In genomic region chr9:36823466-36823865, GRCh38 we compare ENCODE assay signal across 15 cellular contexts.
A peak's percentile ranks its signal among the peaks of the same experiment; 100 is the strongest.
DNase-seq lines count a peak whose midpoint lies in the region; ATAC-seq and TF ChIP-seq lines count a peak whose summit lies in the region.
"Had no signal": no experiment of that assay in that cellular context is flagged by ENCODE, and none has a peak within 500 bp of the region (broad histone marks: within the 10 kb centered on the region; RNA-seq: fewer than 3 reads in every experiment).

No MANE protein-coding gene starts in this region.

- H3K27ac ChIP-seq in substantia nigra (ENCODE audit: low read depth, low read length, poor library complexity, severe bottlenecking) = no peak overlapping the region
- H3K27ac ChIP-seq: BLaER1, GM23248 had no signal

- DNase-seq in activated CD4-positive, alpha-beta T cell treated with anti-CD3 and anti-CD28 coated beads for 48 hours = peak; percentile 15
- no peak for DNase-seq in activated CD4-positive, alpha-beta T cell treated with anti-CD3 and anti-CD28 coated beads, Interleukin-2, amount 50 U/mL, for 1 hour
- DNase-seq in activated naive CD4-positive, alpha-beta T cell treated with anti-CD3 and anti-CD28 coated beads, Interleukin-2, amount 50 U/mL, for 72 hours (ENCODE audit: low spot score in 2 of 2) = no peak
- no peak for DNase-seq in activated naive CD4-positive, alpha-beta T cell treated with anti-CD3 and anti-CD28 coated beads, Interleukin-2, amount 50 U/mL, for 16 hours
- peak; percentile 49 for DNase-seq in mesenteric fat pad (ENCODE audit: low spot score)
- DNase-seq in substantia nigra (lab: John Stamatoyannopoulos, UW) = no peak
- DNase-seq in nephron progenitor cell = no peak
- DNase-seq: 8988T; CD4-positive, alpha-beta memory T cell; DMS153; DMS79; GDM1; GM23248 had no signal

- ATAC-seq in activated naive CD4-positive, alpha-beta T cell treated with anti-CD3 and anti-CD28 coated beads, Interleukin-2, amount 50 U/mL, for 72 hours = peak; percentile 34 to 75

- no peak overlapping the region for H3K4me3 Mint-ChIP-seq in nephron progenitor cell
- H3K4me3 Mint-ChIP-seq: CD14-positive monocyte; CD4-positive, alpha-beta memory T cell had no signal

- no peak for TF ChIP-seq CTCF in nephron progenitor cell (IDR thresholded peaks at IDR 0.05)

- no peaks in the 10 kb centered on the region for H3K9me3 Mint-ChIP-seq in activated naive CD4-positive, alpha-beta T cell treated with anti-CD3 and anti-CD28 coated beads, Interleukin-2, amount 50 U/mL, for 72 hours
- peaks cover 4% of the 10 kb centered on the region for H3K9me3 Mint-ChIP-seq in nephron progenitor cell
- H3K9me3 Mint-ChIP-seq: CD4-positive, alpha-beta memory T cell had no signal

- no peak overlapping the region for H3K27ac Mint-ChIP-seq in activated naive CD4-positive, alpha-beta T cell treated with anti-CD3 and anti-CD28 coated beads, Interleukin-2, amount 50 U/mL, for 72 hours
- H3K27ac Mint-ChIP-seq in nephron progenitor cell = no peak overlapping the region
- H3K27ac Mint-ChIP-seq: CD4-positive, alpha-beta memory T cell had no signal

- no peaks in the 10 kb centered on the region for H3K36me3 Mint-ChIP-seq in activated naive CD4-positive, alpha-beta T cell treated with anti-CD3 and anti-CD28 coated beads, Interleukin-2, amount 50 U/mL, for 72 hours
- no peaks in the 10 kb centered on the region for H3K36me3 Mint-ChIP-seq in nephron progenitor cell (ENCODE audit: low read depth)
- H3K36me3 Mint-ChIP-seq: CD4-positive, alpha-beta memory T cell had no signal

- peaks cover 20% of the 10 kb centered on the region for H3K27me3 Mint-ChIP-seq in nephron progenitor cell (ENCODE audit: low read depth, poor library complexity)

- H3K4me1 Mint-ChIP-seq in nephron progenitor cell = peaks cover 81% of the 10 kb centered on the region

Comparison
In these comparisons a context has a peak if more than half of its experiments do, and no peak if none do; other contexts are left out.
1. DNase-seq: peak in activated CD4-positive, alpha-beta T cell treated with anti-CD3 and anti-CD28 coated beads for 48 hours (single experiment) and mesenteric fat pad (single experiment); none in activated CD4-positive, alpha-beta T cell treated with anti-CD3 and anti-CD28 coated beads, Interleukin-2, amount 50 U/mL, for 1 hour (single experiment), activated naive CD4-positive, alpha-beta T cell treated with anti-CD3 and anti-CD28 coated beads, Interleukin-2, amount 50 U/mL, for 72 hours (0 of 2), activated naive CD4-positive, alpha-beta T cell treated with anti-CD3 and anti-CD28 coated beads, Interleukin-2, amount 50 U/mL, for 16 hours (single experiment), substantia nigra (0 of 49) and nephron progenitor cell (single experiment).